ENCODE assay signal across 8 cellular contexts in genomic region chr19:45178262-45179062, GRCh38. TPM values are rescaled to one million over a fixed set of nuclear protein-coding genes. Genes with fewer than 3 reads are reported as not detected.
A peak's percentile ranks its signal among the peaks of the same experiment; 100 is the strongest.
DNase-seq lines count a peak whose midpoint lies in the region; TF ChIP-seq lines count a peak whose summit lies in the region.

BLOC1S3 (plus strand) TSS chr19:45178784; CDS start chr19:45179297, 513 bp downstream.

- DNase-seq in COR-L47 (lab: John Stamatoyannopoulos, UW) (peak; percentile 100), GM20000 (ENCODE audit: low spot score) (peak; percentile 98), HT-29 (ENCODE audit: low spot score) (peak; percentile 100), NOMO-1 (lab: John Stamatoyannopoulos, UW; ENCODE audit: unreplicated experiment in 2 of 2) (peak; percentile 100), medulla oblongata (ENCODE audit: extremely low spot score) (peak; percentile 100)
- peak; percentile 99 to 100 (median 100) for DNase-seq in effector memory CD4-positive, alpha-beta T cell
- peak; percentile 100 for DNase-seq in stimulated activated CD8-positive, alpha-beta memory T cell treated with anti-CD3 and anti-CD28 coated beads, Interleukin-12 subunit alpha, Interleukin-12 subunit beta, amount 100 ng/mL, for 1 hour (ENCODE audit: low read depth)

- CTCF ChIA-PET in activated CD8-positive, alpha-beta memory T cell treated with anti-CD3 and anti-CD28 coated beads for 36 hours (lab: Charles Lee): interaction anchor here (0.6 to 1.8 kb wide), 4 partner anchors 9 to 119 kb away, joined by 3 to 7 read pairs (median 4); no protein-coding TSS in a partner anchor

- no peaks in the 10 kb centered on the region for H3K27me3 ChIP-seq in effector memory CD4-positive, alpha-beta T cell (replicated peaks; ENCODE audit: control insufficient read depth, insufficient read depth, low read length, poor library complexity, severe bottlenecking)

- TF ChIP-seq CTCF in GM20000 (IDR thresholded peaks at IDR 0.05; ENCODE audit: extremely low read depth, missing control alignments): peak; percentile 34

- peaks cover 19% of the 10 kb centered on the region for H3K4me1 ChIP-seq in effector memory CD4-positive, alpha-beta T cell (ENCODE audit: control insufficient read depth, insufficient read depth, low read length, poor library complexity, severe bottlenecking)

- peaks cover 9% of the 10 kb centered on the region for H3K36me3 ChIP-seq in effector memory CD4-positive, alpha-beta T cell (ENCODE audit: control insufficient read depth, insufficient read depth, low read length)

- H3K9me3 ChIP-seq in effector memory CD4-positive, alpha-beta T cell (ENCODE audit: control insufficient read depth, low read length): no peaks in the 10 kb centered on the region

- H3K27ac ChIP-seq in effector memory CD4-positive, alpha-beta T cell (ENCODE audit: insufficient read depth, low read length, poor library complexity, severe bottlenecking): peak within 1 kb of the TSS; percentile 86

- H3K4me3 ChIP-seq in effector memory CD4-positive, alpha-beta T cell (ENCODE audit: insufficient read depth, low read depth, low read length, poor library complexity, severe bottlenecking): peak within 1 kb of the TSS; percentile 81

- POLR2A ChIA-PET in activated CD8-positive, alpha-beta memory T cell treated with anti-CD3 and anti-CD28 coated beads for 36 hours (lab: Charles Lee): interaction anchor here (0.6 to 2.1 kb wide), 7 partner anchors 9 to 614 kb away, joined by 3 to 12 read pairs (median 3); partner anchors contain the start of genes DMWD and PPP1R37

RNA-seq across cellular contexts. Expression of gene BLOC1S3, which starts in this region (rescaled TPM):
- total RNA-seq in HT-29 (2014; rRNA removed; shearing (Covaris generic)): 13.7 and 21.5 TPM in 2 replicates
- 10 to 100 TPM; 11.9 to 14.3 TPM for total RNA-seq in activated CD8-positive, alpha-beta memory T cell treated with anti-CD3 and anti-CD28 coated beads for 36 hours

Comparison
In these comparisons a context has a peak if more than half of its experiments do, and no peak if none do; other contexts are left out.
1. Peak in every context shown above with its lines: DNase-seq, H3K4me3 ChIP-seq and H3K27ac ChIP-seq.